8 cellular contexts compared by ENCODE assay signal in the genomic region with DNA sequence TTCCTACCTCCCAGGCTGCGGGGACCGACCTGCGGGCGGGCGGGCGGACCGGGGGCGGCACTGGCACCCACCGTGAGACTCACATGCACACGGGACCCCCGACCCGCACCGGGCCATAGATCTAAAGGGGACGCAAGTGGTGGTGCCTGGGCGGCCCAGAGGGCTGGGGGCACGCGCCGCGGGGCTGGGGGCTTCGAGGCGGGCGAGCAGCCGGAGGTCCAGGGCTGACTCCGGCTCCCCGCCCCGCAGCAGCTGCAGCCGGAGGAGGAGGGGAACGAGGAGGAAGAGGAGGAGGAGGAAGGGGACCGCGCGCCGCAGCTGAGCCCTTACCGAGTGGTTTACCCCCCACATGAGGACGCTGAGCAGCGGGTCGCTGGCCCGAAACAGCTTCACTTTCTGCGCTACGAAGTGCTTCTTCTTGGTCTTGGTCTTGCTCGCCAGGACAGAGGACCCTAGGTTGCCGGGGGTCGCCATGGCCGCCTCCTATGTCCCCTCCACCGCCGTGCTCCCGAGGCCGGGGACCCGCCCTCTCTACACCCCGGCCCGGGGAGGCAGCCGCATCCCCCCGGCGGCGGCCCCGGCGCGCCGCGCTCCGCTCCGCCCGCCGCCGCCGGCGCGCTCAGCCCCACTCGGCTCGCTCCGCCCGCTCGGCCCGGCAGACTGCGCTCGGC. TPM values are rescaled to one million over a fixed set of nuclear protein-coding genes. Genes with fewer than 3 reads are reported as not detected.
A peak's percentile ranks its signal among the peaks of the same experiment; 100 is the strongest.
DNase-seq lines count a peak whose midpoint lies in the region; ATAC-seq, FAIRE-seq and TF ChIP-seq lines count a peak whose summit lies in the region.

No MANE protein-coding gene starts in this region.

- H3K27me3 Mint-ChIP-seq in astrocyte (ENCODE audit: low read depth, unreplicated experiment) (no peaks in the 10 kb centered on the region), immature natural killer cell (ENCODE audit: low read depth in 3 of 3) (peaks cover 0 to 24% (median 10%) of the 10 kb centered on the region in 3 donors)

- H3K9me3 Mint-ChIP-seq in astrocyte (ENCODE audit: unreplicated experiment) = no peaks in the 10 kb centered on the region
- no peaks in the 10 kb centered on the region for H3K9me3 Mint-ChIP-seq in immature natural killer cell

- H3K36me3 Mint-ChIP-seq in astrocyte (ENCODE audit: low read depth, unreplicated experiment) (no peaks in the 10 kb centered on the region), immature natural killer cell (no peaks in the 10 kb centered on the region)

- no peak for TF ChIP-seq CTCF in RWPE2 (IDR thresholded peaks at IDR 0.05; ENCODE audit: poor library complexity, severe bottlenecking)
- no peak for TF ChIP-seq CTCF in astrocyte (IDR thresholded peaks at IDR 0.05; ENCODE audit: insufficient read depth, low read depth, low read length)

- H3K4me3 Mint-ChIP-seq in astrocyte (ENCODE audit: unreplicated experiment) (peak overlapping the region; percentile 84), immature natural killer cell (peak overlapping the region; percentile 74 to 98 (median 96))

- H3K27me3 ChIP-seq in RWPE2 (ENCODE audit: insufficient read depth, poor library complexity, severe bottlenecking) = no peaks in the 10 kb centered on the region
- H3K27me3 ChIP-seq in astrocyte (ENCODE audit: insufficient read depth, low read length) = no peaks in the 10 kb centered on the region

- peak overlapping the region; percentile 76 for H2AFZ ChIP-seq in astrocyte (ENCODE audit: low read depth, low read length)

- no peaks in the 10 kb centered on the region for H3K36me3 ChIP-seq in RWPE2 (ENCODE audit: low read depth)
- no peaks in the 10 kb centered on the region for H3K36me3 ChIP-seq in astrocyte (ENCODE audit: insufficient read depth, low read length)

- H3K9ac ChIP-seq in astrocyte (ENCODE audit: low read length) = peak overlapping the region; percentile 77

- peak in 2 of 3 experiments; percentile 51 to 58 for DNase-seq in NCI-H1417 (lab: John Stamatoyannopoulos, UW)
- DNase-seq in NCI-H1417 treated with DMSO at 0.1 percent for 48 hours (lab: John Stamatoyannopoulos, UW) = no peak
- DNase-seq in RWPE2 (ENCODE audit: low spot score) = no peak
- DNase-seq in astrocyte (ENCODE audit: low read depth) = no peak
- DNase-seq in immature natural killer cell = peak in 1 of 3 donors; percentile 28
- peak; percentile 53 to 58 for DNase-seq in stimulated activated CD4-positive, alpha-beta T cell treated with anti-CD3 and anti-CD28 coated beads, Interleukin-2, amount 100 ng/mL, for 24 hours
- DNase-seq in NCI-H2171 treated with DMSO at 0.1 percent for 48 hours (lab: John Stamatoyannopoulos, UW) = no peak

- H3K4me1 Mint-ChIP-seq in astrocyte (ENCODE audit: low read depth, unreplicated experiment) = peaks cover 15% of the 10 kb centered on the region
- peaks cover 41 to 47% of the 10 kb centered on the region in 2 donors for H3K4me1 Mint-ChIP-seq in immature natural killer cell

- H3K79me2 ChIP-seq in astrocyte (ENCODE audit: insufficient read depth, low read length) = peaks cover 51% of the 10 kb centered on the region

- H3K27ac Mint-ChIP-seq in astrocyte (ENCODE audit: unreplicated experiment) (no peak overlapping the region), immature natural killer cell (peak overlapping the region; percentile 42 to 93 (median 78))

- H3K4me1 ChIP-seq in RWPE2 (ENCODE audit: insufficient read depth, poor library complexity, severe bottlenecking) (peaks cover 10% of the 10 kb centered on the region), astrocyte (ENCODE audit: insufficient read depth, low read length) (peaks cover 15% of the 10 kb centered on the region)

- no peak for FAIRE-seq in astrocyte (lab: Jason Lieb, UNC)

- H3K27ac ChIP-seq in RWPE2 (ENCODE audit: poor library complexity, severe bottlenecking) (peak overlapping the region; percentile 27), astrocyte (ENCODE audit: low read depth, low read length) (peak overlapping the region; percentile 81)

- ATAC-seq in HG03103 (IDR thresholded peaks at IDR 0.05; ENCODE audit: low read depth, unreplicated experiment) = peak; percentile 18
- ATAC-seq in RWPE2 (ENCODE audit: low read depth) = no peak; the same call in 2 of the 3 replicates

- H3K4me3 ChIP-seq in RWPE2 (ENCODE audit: severe bottlenecking) = peak overlapping the region; percentile 99
- H3K4me3 ChIP-seq in astrocyte (ENCODE audit: insufficient read depth, low read depth, low read length) = peak overlapping the region; percentile 92

- peaks cover 38% of the 10 kb centered on the region for H4K20me1 ChIP-seq in astrocyte (ENCODE audit: insufficient read depth, low read length)

- H3K9me3 ChIP-seq in RWPE2 (ENCODE audit: severe bottlenecking) (no peaks in the 10 kb centered on the region), astrocyte (ENCODE audit: insufficient read depth, low read depth, low read length) (no peaks in the 10 kb centered on the region)

- peak overlapping the region; percentile 92 for H3K4me2 ChIP-seq in astrocyte (ENCODE audit: low read length)

RNA-seq across cellular contexts. Expression of a gene that starts 0.4 kb away (rescaled TPM):
- total RNA-seq in astrocyte = 36.8 and 37.9 TPM in 2 replicates
- 100 to 1,000 TPM in 1 of 3 donors, 10 to 100 TPM in 2; 62.9 to 138 (median 80.3) TPM for polyA plus RNA-seq in immature natural killer cell

Comparison
In these comparisons a context has a peak if more than half of its experiments do, and no peak if none do; other contexts are left out.
1. DNase-seq: peak in NCI-H1417 (2 of 3) and stimulated activated CD4-positive, alpha-beta T cell treated with anti-CD3 and anti-CD28 coated beads, Interleukin-2, amount 100 ng/mL, for 24 hours (2 of 2); none in NCI-H1417 treated with DMSO at 0.1 percent for 48 hours (single experiment), RWPE2 (single experiment), astrocyte (single experiment) and NCI-H2171 treated with DMSO at 0.1 percent for 48 hours (single experiment).